ENCODE assay signal across 8 cellular contexts in genomic region chr17:40443196-40443987, GRCh38. TPM values are rescaled to one million over a fixed set of nuclear protein-coding genes. Genes with fewer than 3 reads are reported as not detected.
DNase-seq lines count a peak whose midpoint lies in the region; ATAC-seq and TF ChIP-seq lines count a peak whose summit lies in the region.

Gene IGFBP4 (plus strand): TSS chr17:40443450. CDS start chr17:40443736, 286 bp downstream.

- POLR2A ChIA-PET in CD4-positive, alpha-beta T cell (lab: Charles Lee), result interaction anchor here (0.6 to 3.5 kb wide), 11 partner anchors 16 to 172 kb away, joined by 3 to 36 read pairs (median 6); partner anchors contain the start of gene TOP2A

- H2AFZ ChIP-seq in fibroblast of lung (ENCODE audit: low read length), result no peak within 1 kb of the TSS

- no peak within 1 kb of the TSS for H3K27ac ChIP-seq in CD4-positive, alpha-beta T cell (ENCODE audit: low read depth, low read length)
- peak within 1 kb of the TSS; percentile 79 for H3K27ac ChIP-seq in fibroblast of lung (ENCODE audit: insufficient read depth, low read length)

- H4K20me1 ChIP-seq in fibroblast of lung (ENCODE audit: control insufficient read depth, extremely low read depth, insufficient read depth, low read length), result peaks cover 3% of the 10 kb centered on the region

- peaks cover 14% of the 10 kb centered on the region for H3K36me3 Mint-ChIP-seq in CD4-positive, alpha-beta T cell (ENCODE audit: low read depth)
- peaks cover 18% of the 10 kb centered on the region for H3K36me3 Mint-ChIP-seq in activated T-helper 17 cell treated with anti-CD3 and anti-CD28 coated beads, Interleukin-2, amount 50 U/mL, for 72 hours (ENCODE audit: low read depth)
- no peaks in the 10 kb centered on the region for H3K36me3 Mint-ChIP-seq in naive B cell

- peak; percentile 63 for TF ChIP-seq CTCF in CD4-positive, alpha-beta T cell (IDR thresholded peaks at IDR 0.05)
- peak; percentile 27 to 31 for TF ChIP-seq CTCF in fibroblast of lung (conservative IDR thresholded peaks at IDR 0.05 in 1 of 2, IDR thresholded peaks at IDR 0.05 in 1 of 2; ENCODE audit: low read depth in 1 of 2, low read length in 2 of 2)

- H3K79me2 ChIP-seq in fibroblast of lung (ENCODE audit: control insufficient read depth, insufficient read depth, low read length), result peaks cover 51% of the 10 kb centered on the region

- DNase-seq in CD4-positive, alpha-beta T cell, result peak; percentile 41 to 72 (median 60)
- DNase-seq in HT-29 (ENCODE audit: low spot score) (peak; percentile 70), RPMI8226 (peak; percentile 85), fibroblast of lung (ENCODE audit: low read depth in 2 of 2) (peak; percentile 77 to 79), naive B cell (peak; percentile 70)
- peak; percentile 57 for DNase-seq in stimulated activated naive CD4-positive, alpha-beta T cell treated with Interleukin-2 at 50 U/mL for 16 hours (lab: John Stamatoyannopoulos, UW)

- H3K9me3 Mint-ChIP-seq in CD4-positive, alpha-beta T cell, result no peaks in the 10 kb centered on the region
- H3K9me3 Mint-ChIP-seq in activated T-helper 17 cell treated with anti-CD3 and anti-CD28 coated beads, Interleukin-2, amount 50 U/mL, for 72 hours, result no peaks in the 10 kb centered on the region
- H3K9me3 Mint-ChIP-seq in naive B cell, result no peaks in the 10 kb centered on the region

- no peaks in the 10 kb centered on the region for H3K27me3 ChIP-seq in CD4-positive, alpha-beta T cell (ENCODE audit: control insufficient read depth, insufficient read depth, low read length)
- no peaks in the 10 kb centered on the region for H3K27me3 ChIP-seq in fibroblast of lung (ENCODE audit: control insufficient read depth, insufficient read depth, low read length)

- peaks cover 33% of the 10 kb centered on the region for H3K4me1 Mint-ChIP-seq in CD4-positive, alpha-beta T cell (ENCODE audit: low read depth)
- H3K4me1 Mint-ChIP-seq in activated T-helper 17 cell treated with anti-CD3 and anti-CD28 coated beads, Interleukin-2, amount 50 U/mL, for 72 hours, result peaks cover 20% of the 10 kb centered on the region
- peaks cover 27 to 57% (median 51%) of the 10 kb centered on the region in 3 donors for H3K4me1 Mint-ChIP-seq in naive B cell

- H3K27ac Mint-ChIP-seq in CD4-positive, alpha-beta T cell, result peak within 1 kb of the TSS; percentile 85
- H3K27ac Mint-ChIP-seq in activated T-helper 17 cell treated with anti-CD3 and anti-CD28 coated beads, Interleukin-2, amount 50 U/mL, for 72 hours, result peak within 1 kb of the TSS; percentile 75
- H3K27ac Mint-ChIP-seq in naive B cell, result peak within 1 kb of the TSS; percentile 54 to 96 (median 88)

- H3K9ac ChIP-seq in fibroblast of lung (ENCODE audit: insufficient read depth, low read length), result peak within 1 kb of the TSS; percentile 86

- H3K4me1 ChIP-seq in fibroblast of lung (ENCODE audit: control insufficient read depth, extremely low read depth, insufficient read depth, low read length), result peaks cover 21% of the 10 kb centered on the region

- H3K4me3 Mint-ChIP-seq in CD4-positive, alpha-beta T cell, result peak within 1 kb of the TSS; percentile 89
- peak within 1 kb of the TSS; percentile 70 for H3K4me3 Mint-ChIP-seq in activated T-helper 17 cell treated with anti-CD3 and anti-CD28 coated beads, Interleukin-2, amount 50 U/mL, for 72 hours
- peak within 1 kb of the TSS; percentile 70 to 92 (median 90) for H3K4me3 Mint-ChIP-seq in naive B cell

- no peaks in the 10 kb centered on the region for H3K9me3 ChIP-seq in CD4-positive, alpha-beta T cell (ENCODE audit: control insufficient read depth, low read length)
- H3K9me3 ChIP-seq in fibroblast of lung (ENCODE audit: control insufficient read depth, insufficient read depth, low read depth, low read length), result no peaks in the 10 kb centered on the region

- peak within 1 kb of the TSS; percentile 93 for H3K4me2 ChIP-seq in fibroblast of lung (ENCODE audit: extremely low read depth, insufficient read depth, low read length)

- peak within 1 kb of the TSS; percentile 60 to 100 (median 98) for H3K4me3 ChIP-seq in fibroblast of lung (replicated peaks in 1 of 4; ENCODE audit: control extremely low read depth in 1 of 4, insufficient read depth in 1 of 4, low read depth in 3 of 4, low read length in 4 of 4)

- peak; percentile 76 for ATAC-seq in CD4-positive, alpha-beta T cell (ENCODE audit: poor library complexity)
- peak; percentile 64 for ATAC-seq in activated T-helper 17 cell treated with anti-CD3 and anti-CD28 coated beads, Interleukin-2, amount 50 U/mL, for 72 hours (replicated peaks)
- ATAC-seq in naive B cell (ENCODE audit: low read depth in 2 of 2) (peak; percentile 82 to 85), HG03565 (IDR thresholded peaks at IDR 0.05; ENCODE audit: unreplicated experiment) (no peak)

- intact Hi-C loops in CD4-positive, alpha-beta T cell (cut with DNase I, micrococcal nuclease), result loop anchor here (2.0 to 5.0 kb wide), 6 partner anchors 34 to 174 kb away; no protein-coding TSS in a partner anchor

- peaks cover 6% of the 10 kb centered on the region for H3K27me3 Mint-ChIP-seq in CD4-positive, alpha-beta T cell
- no peaks in the 10 kb centered on the region for H3K27me3 Mint-ChIP-seq in activated T-helper 17 cell treated with anti-CD3 and anti-CD28 coated beads, Interleukin-2, amount 50 U/mL, for 72 hours
- H3K27me3 Mint-ChIP-seq in naive B cell, result peaks cover 0 to 5% (median 0%) of the 10 kb centered on the region in 3 donors

- CTCF ChIA-PET in CD4-positive, alpha-beta T cell (lab: Charles Lee), result interaction anchor here (0.6 to 2.0 kb wide), 9 partner anchors 16 to 117 kb away, joined by 3 to 14 read pairs (median 5); partner anchors contain the start of gene TOP2A

- peaks cover 7% of the 10 kb centered on the region for H3K36me3 ChIP-seq in fibroblast of lung (ENCODE audit: control insufficient read depth, insufficient read depth, low read length)

RNA-seq across cellular contexts. Expression of gene IGFBP4, which starts in this region (rescaled TPM):
- 1 to 10 TPM; 2.5 to 2.6 TPM for total RNA-seq in CD4-positive, alpha-beta T cell
- total RNA-seq in HT-29 (2014; rRNA removed; shearing (Covaris generic)), result 62.5 and 69.6 TPM in 2 replicates
- 10 to 100 TPM in 1 of 2 donors, 1 to 10 TPM in 1; 5.3 to 33.8 TPM for total RNA-seq in activated T-helper 17 cell treated with anti-CD3 and anti-CD28 coated beads, Interleukin-2, amount 50 U/mL, for 72 hours
- 312 and 436 TPM in 2 replicates for total RNA-seq in fibroblast of lung
- polyA plus RNA-seq in fibroblast of lung (685 and 1,130 TPM in 2 replicates), naive B cell (ENCODE audit: low read depth in 6 of 6) (10 to 100 TPM; 33.3 to 66.5 (median 47.3) TPM)
- 1,208 and 1,884 TPM in 2 replicates for polyA plus RNA-seq in fibroblast of lung (2012)
- 1,885 and 3,100 TPM in 2 replicates for polyA minus RNA-seq in fibroblast of lung (ENCODE audit: low replicate concordance)

Comparison
In these comparisons a context has a peak if more than half of its experiments do, and no peak if none do; other contexts are left out.
1. RNA of gene IGFBP4 (polyA plus RNA-seq): 685 to 1,884 TPM in fibroblast of lung; 33.3 to 66.5 TPM in naive B cell; every median in the first group is over 10 times any median in the second.
2. Peak in every context shown above with its lines, with median percentiles within 50 percentile points of each other: DNase-seq, H3K27ac Mint-ChIP-seq and H3K4me3 Mint-ChIP-seq.